14 cellular contexts compared by ENCODE assay signal in genomic region chr18:23926590-23926989, GRCh38.
DNase-seq lines count a peak whose midpoint lies in the region; ATAC-seq and TF ChIP-seq lines count a peak whose summit lies in the region.
"Had no signal": no experiment of that assay in that cellular context is flagged by ENCODE, and none has a peak within 500 bp of the region (broad histone marks: within the 10 kb centered on the region; RNA-seq: fewer than 3 reads in every experiment).

No MANE protein-coding gene starts in this region.

- H3K36me3 Mint-ChIP-seq in activated CD4-positive, alpha-beta T cell treated with anti-CD3 and anti-CD28 coated beads, Interleukin-2, amount 10 ng/mL, durations not matched to agents 24 days and 14 days (ENCODE audit: low read depth): peaks cover 2% of the 10 kb centered on the region

- TF ChIP-seq POLR2A in gastroesophageal sphincter (IDR thresholded peaks at IDR 0.05): no peak

- WGBS in gastroesophageal sphincter (ENCODE audit: low coverage in 1 of 2), 2 donors: 74 to 87% methylated on average over 2 of the region's 2 CpGs

- no peak overlapping the region for H3K27ac ChIP-seq in gastroesophageal sphincter
- H3K27ac ChIP-seq: BLaER1 had no signal

- TF ChIP-seq CTCF in LNCaP clone FGC (IDR thresholded peaks at IDR 0.05; ENCODE audit: control insufficient read depth, extremely low read depth, insufficient read depth) (no peak), gastroesophageal sphincter (IDR thresholded peaks at IDR 0.05) (no peak)

- peaks cover 0 to 20% (median 0%) of the 10 kb centered on the region in 3 donors for H3K4me1 ChIP-seq in gastroesophageal sphincter
- H3K4me1 ChIP-seq: BLaER1 had no signal

- H3K4me3 ChIP-seq in LNCaP clone FGC (ENCODE audit: low read depth, low read length) (no peak overlapping the region), gastroesophageal sphincter (no peak overlapping the region)
- H3K4me3 ChIP-seq: BLaER1 had no signal

- H3K36me3 ChIP-seq in gastroesophageal sphincter: peaks cover 0 to 7% of the 10 kb centered on the region in 2 donors
- H3K36me3 ChIP-seq: BLaER1 had no signal

- no peak overlapping the region for H3K27ac Mint-ChIP-seq in activated CD4-positive, alpha-beta T cell treated with anti-CD3 and anti-CD28 coated beads, Interleukin-2, amount 10 ng/mL, durations not matched to agents 24 days and 14 days

- peaks cover 6% of the 10 kb centered on the region for H3K9me3 Mint-ChIP-seq in activated CD4-positive, alpha-beta T cell treated with anti-CD3 and anti-CD28 coated beads, Interleukin-2, amount 10 ng/mL, durations not matched to agents 24 days and 14 days

- peak; percentile 26 for ATAC-seq in left lobe of liver
- no peak for ATAC-seq in HG02588 (IDR thresholded peaks at IDR 0.05; ENCODE audit: unreplicated experiment)
- ATAC-seq in gastroesophageal sphincter: no peak
- ATAC-seq: HCT116 had no signal

- intact Hi-C loops in activated CD4-positive, alpha-beta T cell treated with anti-CD3 and anti-CD28 coated beads, Interleukin-2, amount 10 ng/mL, durations not matched to agents 24 days and 14 days (cut with micrococcal nuclease): loop anchor here (5.0 kb wide), 1 partner anchor 151 kb away; no protein-coding TSS in a partner anchor

- peaks cover 5% of the 10 kb centered on the region for H3K27me3 Mint-ChIP-seq in activated CD4-positive, alpha-beta T cell treated with anti-CD3 and anti-CD28 coated beads, Interleukin-2, amount 10 ng/mL, durations not matched to agents 24 days and 14 days

- H3K9me3 ChIP-seq in gastroesophageal sphincter: no peaks in the 10 kb centered on the region
- H3K9me3 ChIP-seq: BLaER1 had no signal

- H3K4me1 Mint-ChIP-seq in activated CD4-positive, alpha-beta T cell treated with anti-CD3 and anti-CD28 coated beads, Interleukin-2, amount 10 ng/mL, durations not matched to agents 24 days and 14 days: peaks cover 26% of the 10 kb centered on the region

- no peaks in the 10 kb centered on the region for H3K27me3 ChIP-seq in gastroesophageal sphincter
- H3K27me3 ChIP-seq: BLaER1 had no signal

- DNase-seq in COR-L47 (lab: John Stamatoyannopoulos, UW) (peak; percentile 44), LNCaP clone FGC (ENCODE audit: low read depth) (peak; percentile 23), NCI-H345 (lab: John Stamatoyannopoulos, UW) (peak; percentile 44), left lobe of liver (ENCODE audit: low spot score) (no peak)
- no peak for DNase-seq in activated T-cell treated with anti-CD3 and anti-CD28 coated beads, Interleukin-2, amount 50 U/mL, for 48 hours
- DNase-seq in activated CD4-positive, alpha-beta T cell treated with anti-CD3 and anti-CD28 coated beads, Interleukin-2, amount 10 ng/mL, durations not matched to agents 24 days and 14 days: no peak
- DNase-seq: DMS53, NCI-H2029, NCI-H226, SW 1271 had no signal

- TF ChIP-seq EP300 in gastroesophageal sphincter (IDR thresholded peaks at IDR 0.05): no peak

- H3K4me3 Mint-ChIP-seq in activated CD4-positive, alpha-beta T cell treated with anti-CD3 and anti-CD28 coated beads, Interleukin-2, amount 10 ng/mL, durations not matched to agents 24 days and 14 days: no peak overlapping the region

Comparison
In these comparisons a context has a peak if more than half of its experiments do, and no peak if none do; other contexts are left out.
1. DNase-seq: peak in COR-L47 (single experiment), LNCaP clone FGC (single experiment) and NCI-H345 (single experiment); none in left lobe of liver (single experiment), activated T-cell treated with anti-CD3 and anti-CD28 coated beads, Interleukin-2, amount 50 U/mL, for 48 hours (0 of 2) and activated CD4-positive, alpha-beta T cell treated with anti-CD3 and anti-CD28 coated beads, Interleukin-2, amount 10 ng/mL, durations not matched to agents 24 days and 14 days (single experiment).